20 cellular contexts compared by ENCODE assay signal in genomic region chr5:103514381-103514780, GRCh38. TPM values are rescaled to one million over a fixed set of nuclear protein-coding genes. Genes with fewer than 3 reads are reported as not detected.
DNase-seq lines count a peak whose midpoint lies in the region; ATAC-seq, FAIRE-seq and TF ChIP-seq lines count a peak whose summit lies in the region.
"Had no signal": no experiment of that assay in that cellular context is flagged by ENCODE, and none has a peak within 500 bp of the region (broad histone marks: within the 10 kb centered on the region; RNA-seq: fewer than 3 reads in every experiment).

No MANE protein-coding gene starts in this region.

- H3K4ac ChIP-seq in trophoblast cell (ENCODE audit: low read depth, low read length) = no peak overlapping the region

- H3K27ac ChIP-seq in MM.1S (ENCODE audit: low read length) (no peak overlapping the region), trophoblast cell (ENCODE audit: low read depth, low read length) (peak overlapping the region; percentile 42)
- H3K27ac ChIP-seq: BLaER1 had no signal

- H3K27me3 Mint-ChIP-seq in endothelial cell (ENCODE audit: unreplicated experiment) (no peaks in the 10 kb centered on the region), type B pancreatic cell (no peaks in the 10 kb centered on the region)

- H3K4me1 ChIP-seq in MM.1S (ENCODE audit: low read length) = no peaks in the 10 kb centered on the region
- H3K4me1 ChIP-seq in trophoblast cell (ENCODE audit: control insufficient read depth in 1 of 2, insufficient read depth in 2 of 2, low read length in 2 of 2) = peaks cover 0 to 1% of the 10 kb centered on the region in 2 experiments
- H3K4me1 ChIP-seq: BLaER1 had no signal

- H4K20me1 ChIP-seq in MM.1S (ENCODE audit: insufficient read depth, low read length) = no peaks in the 10 kb centered on the region
- H4K20me1 ChIP-seq: BLaER1 had no signal

- H3K18ac ChIP-seq in trophoblast cell (ENCODE audit: low read length) = no peak overlapping the region

- peaks cover 11% of the 10 kb centered on the region for H3K79me1 ChIP-seq in trophoblast cell (ENCODE audit: low read length)

- ATAC-seq in left colon = peak; percentile 21
- ATAC-seq: GM12878, HCT116 had no signal

- H3F3A ChIP-seq in MM.1S (ENCODE audit: insufficient read depth, low read length) = no peaks in the 10 kb centered on the region

- H4K8ac ChIP-seq in trophoblast cell (ENCODE audit: low read depth, low read length) = no peak overlapping the region

- no peak overlapping the region for H4K91ac ChIP-seq in trophoblast cell (ENCODE audit: low read depth, low read length)

- no CpG with 5 or more reads among the region's 1 CpG for WGBS in trophoblast cell (ENCODE audit: extremely low coverage, insufficient coverage, insufficient read length)

- H3K4me3 Mint-ChIP-seq in endothelial cell (ENCODE audit: unreplicated experiment) (no peak overlapping the region), type B pancreatic cell (no peak overlapping the region)
- H3K4me3 Mint-ChIP-seq: CD14-positive monocyte; CD4-positive, alpha-beta memory T cell; HFFc6 had no signal

- H3K9me3 Mint-ChIP-seq in endothelial cell (ENCODE audit: unreplicated experiment) = no peaks in the 10 kb centered on the region
- no peaks in the 10 kb centered on the region for H3K9me3 Mint-ChIP-seq in type B pancreatic cell
- H3K9me3 Mint-ChIP-seq: HFFc6 had no signal

- H3K36me3 ChIP-seq in MM.1S (replicated peaks; ENCODE audit: insufficient read depth, low read length) (no peaks in the 10 kb centered on the region), bronchial epithelial cell (ENCODE audit: control insufficient read depth, insufficient read depth, low read length) (no peaks in the 10 kb centered on the region), trophoblast cell (ENCODE audit: control insufficient read depth in 1 of 2, insufficient read depth in 2 of 2, low read length in 2 of 2) (no peaks in the 10 kb centered on the region)
- H3K36me3 ChIP-seq: BLaER1 had no signal

- H2AFZ ChIP-seq in MM.1S (ENCODE audit: low read length) = no peak overlapping the region
- no peak overlapping the region for H2AFZ ChIP-seq in trophoblast cell (ENCODE audit: insufficient read depth, low read length, poor library complexity)

- no peak overlapping the region for H2BK120ac ChIP-seq in trophoblast cell (ENCODE audit: insufficient read depth, low read length, poor library complexity)

- H2BK12ac ChIP-seq in trophoblast cell (ENCODE audit: low read length) = no peak overlapping the region

- H3K4me2 ChIP-seq in MM.1S (ENCODE audit: low read depth, low read length) = no peak overlapping the region
- H3K4me2 ChIP-seq in trophoblast cell (ENCODE audit: low read length) = no peak overlapping the region
- H3K4me2 ChIP-seq: BLaER1 had no signal

- no peaks in the 10 kb centered on the region for H3K36me3 Mint-ChIP-seq in endothelial cell (ENCODE audit: low read depth, unreplicated experiment)
- H3K36me3 Mint-ChIP-seq in type B pancreatic cell = no peaks in the 10 kb centered on the region
- H3K36me3 Mint-ChIP-seq: CD14-positive monocyte; CD4-positive, alpha-beta memory T cell had no signal

- no peak overlapping the region for H3K9ac ChIP-seq in MM.1S (ENCODE audit: low read length)
- H3K9ac ChIP-seq in trophoblast cell (ENCODE audit: low read length) = no peak overlapping the region
- H3K9ac ChIP-seq: BLaER1 had no signal

- intact Hi-C loops in left colon (cut with DNase I, micrococcal nuclease) = no loop called here

- no peaks in the 10 kb centered on the region for H3K27me3 ChIP-seq in MM.1S (replicated peaks; ENCODE audit: insufficient read depth, low read length)
- no peaks in the 10 kb centered on the region for H3K27me3 ChIP-seq in bronchial epithelial cell (ENCODE audit: control insufficient read depth, insufficient read depth, low read length)
- no peaks in the 10 kb centered on the region for H3K27me3 ChIP-seq in trophoblast cell (ENCODE audit: insufficient read depth, low read length)
- H3K27me3 ChIP-seq: BLaER1 had no signal

- TF ChIP-seq CTCF in MM.1S (IDR thresholded peaks at IDR 0.05; ENCODE audit: low read length) (no peak), bronchial epithelial cell (IDR thresholded peaks at IDR 0.05; ENCODE audit: insufficient read depth, low read length, severe bottlenecking) (no peak), endothelial cell (IDR thresholded peaks at IDR 0.05; ENCODE audit: unreplicated experiment) (no peak), type B pancreatic cell (conservative IDR thresholded peaks at IDR 0.05) (no peak), D721Med (IDR thresholded peaks at IDR 0.05; ENCODE audit: insufficient read depth, missing control alignments) (no peak)

- H3K23ac ChIP-seq in trophoblast cell (ENCODE audit: low read length) = no peak overlapping the region

- H3K9me3 ChIP-seq in MM.1S (replicated peaks; ENCODE audit: insufficient read depth, low read length) (no peaks in the 10 kb centered on the region), trophoblast cell (ENCODE audit: insufficient read depth, low read depth, low read length) (no peaks in the 10 kb centered on the region)
- H3K9me3 ChIP-seq: BLaER1 had no signal

- H3K79me2 ChIP-seq in MM.1S (ENCODE audit: low read length) (no peaks in the 10 kb centered on the region), trophoblast cell (ENCODE audit: control insufficient read depth, insufficient read depth, low read length, poor library complexity) (no peaks in the 10 kb centered on the region)

- FAIRE-seq in bronchial epithelial cell (lab: Jason Lieb, UNC) = no peak
- no peak for FAIRE-seq in D721Med (lab: Jason Lieb, UNC)
- FAIRE-seq: GM12878, HTR-8/SVneo had no signal

- H4K12ac ChIP-seq in trophoblast cell (ENCODE audit: low read depth, low read length) = no peak overlapping the region

- no peak overlapping the region for H3K14ac ChIP-seq in trophoblast cell (ENCODE audit: low read length)

- H3K4me1 Mint-ChIP-seq in endothelial cell (ENCODE audit: unreplicated experiment) (no peaks in the 10 kb centered on the region), type B pancreatic cell (ENCODE audit: unreplicated experiment) (no peaks in the 10 kb centered on the region)
- H3K4me1 Mint-ChIP-seq: CD14-positive monocyte; CD4-positive, alpha-beta memory T cell had no signal

- H3K9me2 ChIP-seq in MM.1S (replicated peaks; ENCODE audit: insufficient read depth, low read length) = no peaks in the 10 kb centered on the region

- H3K4me3 ChIP-seq in MM.1S (ENCODE audit: low read length) (no peak overlapping the region), bronchial epithelial cell (ENCODE audit: low read depth, low read length) (no peak overlapping the region), trophoblast cell (ENCODE audit: low read depth, low read length) (no peak overlapping the region)
- H3K4me3 ChIP-seq: BLaER1, GM12878 had no signal

- H2BK5ac ChIP-seq in trophoblast cell (ENCODE audit: low read depth, low read length, poor library complexity) = no peak overlapping the region

- DNase-seq in MM.1S = peak; percentile 16
- peak; percentile 24 for DNase-seq in bronchial epithelial cell (ENCODE audit: low read depth)
- no peak for DNase-seq in left colon
- DNase-seq in trophoblast cell = no peak
- DNase-seq in anterior cingulate cortex (lab: John Stamatoyannopoulos, UW) = no peak
- DNase-seq in endothelial cell (ENCODE audit: low spot score) = no peak
- no peak for DNase-seq in type B pancreatic cell (ENCODE audit: extremely low spot score, unreplicated experiment)
- DNase-seq in D721Med (ENCODE audit: insufficient read length, low spot score) = no peak
- DNase-seq: 8988T; CD4-positive, alpha-beta memory T cell; DMS79 treated with DMSO at 0.1 percent for 48 hours; GF-D8; GOT3; H7; HFFc6 had no signal

- H3K27ac Mint-ChIP-seq in endothelial cell (ENCODE audit: unreplicated experiment) (no peak overlapping the region), type B pancreatic cell (no peak overlapping the region)
- H3K27ac Mint-ChIP-seq: CD14-positive monocyte; CD4-positive, alpha-beta memory T cell; HFFc6 had no signal

- H2AK5ac ChIP-seq in trophoblast cell (ENCODE audit: low read length) = no peak overlapping the region

RNA-seq across cellular contexts. Expression of gene NUDT12, which starts 48.2 kb away (rescaled TPM):
- total RNA-seq in bronchial epithelial cell = 11.6 and 22.4 TPM in 2 replicates
- total RNA-seq in left colon = 10 to 100 TPM; 20.3 to 25.3 TPM
- polyA plus RNA-seq in trophoblast cell (2013) = 8.4 and 9.2 TPM in 2 replicates
- 6.1 TPM for total RNA-seq in endothelial cell (ENCODE audit: unreplicated experiment)
- total RNA-seq in type B pancreatic cell (ENCODE audit: low replicate concordance) = 13.4 and 15.1 TPM in 2 replicates

Comparison
In these comparisons a context has a peak if more than half of its experiments do, and no peak if none do; other contexts are left out.
1. DNase-seq: peak in MM.1S (single experiment) and bronchial epithelial cell (single experiment); none in left colon (0 of 2), trophoblast cell (0 of 2), anterior cingulate cortex (0 of 58), endothelial cell (single experiment), type B pancreatic cell (single experiment) and D721Med (single experiment).